Comparison of ENCODE assay signal across 2 cellular contexts in genomic region chr14:49977126-49977841, GRCh38.
TF ChIP-seq lines count a peak whose summit lies in the region.

No MANE protein-coding gene starts in this region.

TF ChIP-seq in GM12878, 131 proteins besides CTCF, POLR2A, EP300 and RAD21 (continued from another document and continues in another):
- TF ChIP-seq ZZZ3 (IDR thresholded peaks at IDR 0.05; ENCODE audit: control insufficient read depth, insufficient read length, low read depth) (no peak), RELB (IDR thresholded peaks at IDR 0.05; ENCODE audit: low read depth) (no peak; the same call in 1 of the 2 replicates), STAT1 (conservative IDR thresholded peaks at IDR 0.05) (no peak), ZNF687 (IDR thresholded peaks at IDR 0.05) (peak; percentile 39), ZNF24 (IDR thresholded peaks at IDR 0.05) (no peak), NBN (IDR thresholded peaks at IDR 0.05) (0 out of 2 replicates have a peak, but pooled peaks have one; percentile 36), ATF3 (IDR thresholded peaks at IDR 0.05; ENCODE audit: borderline replicate concordance, extremely low read depth, low read depth, low read length) (no peak), SUZ12 (IDR thresholded peaks at IDR 0.05; ENCODE audit: unreplicated experiment) (no peak), SRF (IDR thresholded peaks at IDR 0.05; ENCODE audit: low read depth in 2 of 2, low read length in 2 of 2) (no peak), ELK1 (IDR thresholded peaks at IDR 0.05; ENCODE audit: low read depth, low read length) (no peak), MYC (IDR thresholded peaks at IDR 0.05; ENCODE audit: insufficient read depth, insufficient read length, insufficient replicate concordance, low read length, severe bottlenecking) (no peak), TARDBP (IDR thresholded peaks at IDR 0.05; ENCODE audit: borderline replicate concordance) (no peak), CBX5 (IDR thresholded peaks at IDR 0.05; ENCODE audit: low read depth) (no peak), KLF5 (IDR thresholded peaks at IDR 0.05; ENCODE audit: partially characterized antibody) (no peak), BCL3 (IDR thresholded peaks at IDR 0.05; ENCODE audit: borderline replicate concordance, insufficient read depth, low read depth, low read length, poor library complexity, severe bottlenecking) (no peak)

TF ChIP-seq in HEK293T, 16 proteins besides CTCF, POLR2A, EP300 and RAD21 (continued from another document):
- TF ChIP-seq PKNOX1 (IDR thresholded peaks at IDR 0.05) (no peak), SP1 (IDR thresholded peaks at IDR 0.05) (no peak), FOXK2 (IDR thresholded peaks at IDR 0.05) (no peak), BHLHE40 (IDR thresholded peaks at IDR 0.05; ENCODE audit: borderline replicate concordance) (no peak), CTBP1 (IDR thresholded peaks at IDR 0.05; ENCODE audit: borderline replicate concordance) (no peak), TARDBP (IDR thresholded peaks at IDR 0.05) (no peak)
